1 cellular context compared by ENCODE assay signal in genomic region chr16:75461575-75461974, GRCh38.
A peak's percentile ranks its signal among the peaks of the same experiment; 100 is the strongest.
TF ChIP-seq lines count a peak whose summit lies in the region.

No MANE protein-coding gene starts in this region.

TF ChIP-seq in HepG2, 621 proteins besides CTCF, POLR2A, EP300 and RAD21:
- no peak for TF ChIP-seq CREB1 (IDR thresholded peaks at IDR 0.05)
- peak; percentile 10; the same call in 1 of the 2 replicates for TF ChIP-seq CREB1 (CRISPR knock-in tag; IDR thresholded peaks at IDR 0.05)
- TF ChIP-seq TBX3 (IDR thresholded peaks at IDR 0.05; ENCODE audit: borderline replicate concordance): no peak
- TF ChIP-seq UBTF (CRISPR knock-in tag; IDR thresholded peaks at IDR 0.05): 0 out of 2 replicates have a peak, but pooled peaks have one; percentile 6
- no peak for TF ChIP-seq ZBTB1 (CRISPR knock-in tag; IDR thresholded peaks at IDR 0.05; ENCODE audit: borderline replicate concordance)
- TF ChIP-seq RBFOX2 (IDR thresholded peaks at IDR 0.05; ENCODE audit: low read depth, low read length): 0 out of 2 replicates have a peak, but pooled peaks have one; percentile 22
- TF ChIP-seq ZFP36L1 (CRISPR knock-in tag; IDR thresholded peaks at IDR 0.05): no peak
- TF ChIP-seq TRIM24 (CRISPR knock-in tag; IDR thresholded peaks at IDR 0.05): no peak
- no peak for TF ChIP-seq ZNF772 (CRISPR knock-in tag; IDR thresholded peaks at IDR 0.05)
- TF ChIP-seq HNRNPK (IDR thresholded peaks at IDR 0.05; ENCODE audit: low read depth, low read length, poor library complexity, severe bottlenecking): no peak
- TF ChIP-seq LCORL (IDR thresholded peaks at IDR 0.05): peak; percentile 21; the same call in 1 of the 2 replicates
- no peak for TF ChIP-seq LCORL (CRISPR knock-in tag; IDR thresholded peaks at IDR 0.05)
- TF ChIP-seq ZNF569 (CRISPR knock-in tag; IDR thresholded peaks at IDR 0.05; ENCODE audit: borderline replicate concordance): no peak
- TF ChIP-seq FOXP4 (CRISPR knock-in tag; IDR thresholded peaks at IDR 0.05): no peak
- no peak for TF ChIP-seq ELF3 (CRISPR knock-in tag; IDR thresholded peaks at IDR 0.05)
- TF ChIP-seq ZNF354B (CRISPR knock-in tag; IDR thresholded peaks at IDR 0.05): no peak
- TF ChIP-seq SYNCRIP (IDR thresholded peaks at IDR 0.05; ENCODE audit: insufficient read depth, low read depth, low read length): no peak
- no peak for TF ChIP-seq SP1 (IDR thresholded peaks at IDR 0.05)
- no peak for TF ChIP-seq SP1 (CRISPR knock-in tag; IDR thresholded peaks at IDR 0.05)
